In the genomic region with DNA sequence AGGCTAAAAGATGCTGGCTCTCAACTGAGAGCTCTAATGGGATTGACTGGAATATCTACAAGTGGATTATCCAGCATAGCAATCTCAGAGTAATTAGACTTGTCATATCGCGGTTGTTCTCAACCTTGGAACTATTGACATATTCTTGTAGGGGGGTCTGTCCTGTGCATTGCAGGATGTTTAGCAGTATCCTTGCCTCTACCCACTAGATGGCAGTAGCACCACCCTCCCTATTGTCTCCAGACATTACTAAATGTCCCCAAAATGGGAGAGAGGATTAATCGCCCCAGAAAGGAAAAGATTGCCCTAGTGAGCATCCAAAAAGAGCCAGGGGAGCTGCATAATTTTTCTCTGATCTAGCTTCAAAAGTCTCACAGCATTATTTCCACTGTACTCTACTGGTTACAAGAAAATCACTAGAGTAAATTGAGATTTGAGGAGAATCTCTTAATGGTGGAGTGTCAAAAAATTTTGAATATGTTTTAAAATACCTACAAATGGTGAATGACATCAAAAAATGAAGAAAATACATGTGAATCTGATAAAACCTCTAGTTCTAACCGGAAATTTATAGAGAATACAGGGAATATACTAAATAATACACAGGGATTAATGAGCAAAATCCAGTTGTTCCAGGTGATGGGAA, we compare ENCODE assay signal across 9 cellular contexts.
DNase-seq lines count a peak whose midpoint lies in the region; TF ChIP-seq lines count a peak whose summit lies in the region.
"Had no signal": no experiment of that assay in that cellular context is flagged by ENCODE, and none has a peak within 500 bp of the region (broad histone marks: within the 10 kb centered on the region; RNA-seq: fewer than 3 reads in every experiment).

No MANE protein-coding gene starts in this region.

- H3K4me1 ChIP-seq in A673 (ENCODE audit: insufficient read depth, low read length, poor library complexity, severe bottlenecking) (no peaks in the 10 kb centered on the region), prostate gland (replicated peaks) (no peaks in the 10 kb centered on the region)
- H3K4me1 ChIP-seq: SJSA1 had no signal

- no peak overlapping the region for H3K4me3 ChIP-seq in A673 (ENCODE audit: low read depth, low read length, poor library complexity, severe bottlenecking)
- H3K4me3 ChIP-seq in GM12864 (ENCODE audit: low read depth, low read length), result no peak overlapping the region
- H3K4me3 ChIP-seq in WI38 (ENCODE audit: low read depth, low read length), result no peak overlapping the region
- no peak overlapping the region for H3K4me3 ChIP-seq in prostate gland
- H3K4me3 ChIP-seq: SJSA1 had no signal

- TF ChIP-seq CTCF in A673 (conservative IDR thresholded peaks at IDR 0.05; ENCODE audit: low read depth, low read length) (peak; percentile 74), GM12864 (IDR thresholded peaks at IDR 0.05; ENCODE audit: low read depth, low read length, missing control alignments) (peak; percentile 83), WI38 (IDR thresholded peaks at IDR 0.05; ENCODE audit: low read depth, low read length) (peak; percentile 53), prostate gland (IDR thresholded peaks at IDR 0.05) (peak in 2 of 4 experiments; percentile 30 to 36)

- WGBS in prostate gland, result 43% methylated on average over 4 of the region's 4 CpGs

- POLR2A ChIA-PET in A673 (lab: Charles Lee; ENCODE audit: low non-redundant PET), result no interaction called here

- no peak for TF ChIP-seq POLR2A in prostate gland (IDR thresholded peaks at IDR 0.05)

- intact Hi-C loops in A673 (cut with micrococcal nuclease; ENCODE audit: unreplicated experiment), result loop anchor here (5.0 kb wide), 1 partner anchor 58 kb away; no protein-coding TSS in a partner anchor
- intact Hi-C loops in prostate gland (cut with DNase I), result no loop called here

- no peak overlapping the region for H3K27ac ChIP-seq in A673 (ENCODE audit: low read depth, low read length, poor library complexity, severe bottlenecking)
- no peak overlapping the region for H3K27ac ChIP-seq in prostate gland
- H3K27ac ChIP-seq: SJSA1 had no signal

- H3K27me3 ChIP-seq in A673 (replicated peaks; ENCODE audit: insufficient read depth, low read depth, low read length, poor library complexity), result no peaks in the 10 kb centered on the region
- H3K27me3 ChIP-seq in prostate gland (replicated peaks; ENCODE audit: insufficient read depth), result no peaks in the 10 kb centered on the region
- H3K27me3 ChIP-seq: SJSA1 had no signal

- H3K9me3 ChIP-seq in A673 (ENCODE audit: low read depth, low read length, poor library complexity, severe bottlenecking), result no peaks in the 10 kb centered on the region
- no peaks in the 10 kb centered on the region for H3K9me3 ChIP-seq in prostate gland
- H3K9me3 ChIP-seq: SJSA1 had no signal

- CTCF ChIA-PET in A673 (lab: Charles Lee), result interaction anchor here (0.6 kb wide), 2 partner anchors 17 to 623 kb away, joined by 3 read pairs; no protein-coding TSS in a partner anchor

- DNase-seq in A673 (ENCODE audit: low spot score), result peak; percentile 72
- DNase-seq in GM12864 (ENCODE audit: low read depth), result peak; percentile 37
- DNase-seq in HCEC 1CT, result peak; percentile 38
- DNase-seq in KG1 (lab: John Stamatoyannopoulos, UW), result peak; percentile 10
- DNase-seq in iPS-NIHi11 (ENCODE audit: low spot score), result peak; percentile 71
- no peak for DNase-seq in prostate gland (ENCODE audit: low spot score)
- no peak for DNase-seq in C1 segment of cervical spinal cord (lab: John Stamatoyannopoulos, UW)

- no peaks in the 10 kb centered on the region for H3K36me3 ChIP-seq in A673 (ENCODE audit: insufficient read depth, low read length, poor library complexity, severe bottlenecking)
- H3K36me3 ChIP-seq in prostate gland, result no peaks in the 10 kb centered on the region
- H3K36me3 ChIP-seq: SJSA1 had no signal

- no TSS peak for BruUV-seq in A673 (replicated peaks; lab: Mats Ljungman, UMichigan)

Comparison
In these comparisons a context has a peak if more than half of its experiments do, and no peak if none do; other contexts are left out.
1. DNase-seq: peak in A673 (single experiment), GM12864 (single experiment), HCEC 1CT (single experiment), KG1 (single experiment) and iPS-NIHi11 (single experiment); none in prostate gland (single experiment) and C1 segment of cervical spinal cord (0 of 14).